In the genomic region with DNA sequence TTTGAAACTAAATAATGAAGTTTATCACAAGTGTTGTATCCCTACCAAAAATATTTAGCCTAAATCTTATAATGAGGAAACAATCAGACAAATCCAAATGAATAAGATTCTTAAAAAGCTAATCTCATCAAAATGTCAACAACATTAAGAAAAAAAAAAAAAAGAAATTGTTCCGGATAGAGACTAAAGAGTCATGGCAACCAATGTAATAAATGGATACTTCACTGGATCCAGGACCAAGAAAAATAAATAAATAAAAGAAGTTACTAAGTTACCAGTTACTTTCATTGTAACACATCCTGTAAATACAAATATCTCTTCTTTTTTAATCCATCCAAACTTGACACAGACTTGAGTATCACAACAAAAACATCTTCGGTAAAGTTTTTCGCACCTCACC, we compare ENCODE assay signal across 8 cellular contexts. TPM values are rescaled to one million over a fixed set of nuclear protein-coding genes. Genes with fewer than 3 reads are reported as not detected.
A peak's percentile ranks its signal among the peaks of the same experiment; 100 is the strongest.
DNase-seq lines count a peak whose midpoint lies in the region; ATAC-seq and TF ChIP-seq lines count a peak whose summit lies in the region.

No MANE protein-coding gene starts in this region.

- ATAC-seq in naive B cell (ENCODE audit: low read depth in 2 of 2) (no peak), HG03342 (IDR thresholded peaks at IDR 0.05; ENCODE audit: unreplicated experiment) (no peak), GM18517 (IDR thresholded peaks at IDR 0.05; ENCODE audit: unreplicated experiment) (no peak)

- H3K27ac ChIP-seq in Karpas-422 (ENCODE audit: low read length) (peak overlapping the region; percentile 89), colonic mucosa (peak overlapping the region; percentile 84)

- peaks cover 46% of the 10 kb centered on the region for H3K4me1 ChIP-seq in Karpas-422 (ENCODE audit: low read length)
- H3K4me1 ChIP-seq in colonic mucosa: no peaks in the 10 kb centered on the region

- H3K27ac Mint-ChIP-seq in naive B cell: peak overlapping the region; percentile 98 to 100 (median 100)

- peak overlapping the region; percentile 84 for H3K4me2 ChIP-seq in Karpas-422 (ENCODE audit: low read depth, low read length, poor library complexity, severe bottlenecking)

- POLR2A ChIA-PET in BJ (lab: Charles Lee): no interaction called here

- peak overlapping the region; percentile 98 to 100 (median 99) for H3K4me3 Mint-ChIP-seq in naive B cell

- intact Hi-C loops in colonic mucosa (cut with DNase I): no loop called here

- H3K9me3 Mint-ChIP-seq in naive B cell: no peaks in the 10 kb centered on the region

- no peaks in the 10 kb centered on the region for H3K9me2 ChIP-seq in Karpas-422 (replicated peaks; ENCODE audit: insufficient read depth, low read length)

- no peaks in the 10 kb centered on the region for H3K27me3 ChIP-seq in BJ (ENCODE audit: control insufficient read depth, insufficient read depth, low read length)
- H3K27me3 ChIP-seq in Karpas-422 (ENCODE audit: low read length): no peaks in the 10 kb centered on the region
- H3K27me3 ChIP-seq in colonic mucosa: no peaks in the 10 kb centered on the region

- H3K4me3 ChIP-seq in BJ (ENCODE audit: low read depth, low read length): peak overlapping the region; percentile 72
- H3K4me3 ChIP-seq in Karpas-422 (ENCODE audit: low read length): peak overlapping the region; percentile 88
- H3K4me3 ChIP-seq in colonic mucosa: peak overlapping the region; percentile 78

- peak overlapping the region; percentile 54; the same call in 1 of the 2 replicates for H2AFZ ChIP-seq in Karpas-422 (ENCODE audit: low read length)

- H3K9ac ChIP-seq in Karpas-422 (ENCODE audit: low read length) (peak overlapping the region; percentile 90), colonic mucosa (ENCODE audit: low read depth in 2 of 2, low read length in 2 of 2) (peak overlapping the region; percentile 72 to 87)

- H4K20me1 ChIP-seq in Karpas-422 (ENCODE audit: insufficient read depth, low read depth, low read length): no peaks in the 10 kb centered on the region

- TF ChIP-seq CTCF in BJ (IDR thresholded peaks at IDR 0.05; ENCODE audit: insufficient read depth, low read depth, low read length) (no peak), colonic mucosa (IDR thresholded peaks at IDR 0.05) (no peak)

- peaks cover 84% of the 10 kb centered on the region for H3K79me2 ChIP-seq in Karpas-422 (ENCODE audit: low read length)

- H3K36me3 ChIP-seq in BJ (ENCODE audit: control insufficient read depth, insufficient read depth, low read length) (peaks cover 5% of the 10 kb centered on the region; the same call in 1 of the 2 replicates), Karpas-422 (ENCODE audit: insufficient read depth, low read length) (peaks cover 34% of the 10 kb centered on the region), colonic mucosa (no peaks in the 10 kb centered on the region)

- DNase-seq in BJ (ENCODE audit: low read depth) (no peak), Karpas-422 (peak; percentile 66), colonic mucosa (no peak), naive B cell (no peak), superior temporal gyrus (ENCODE audit: extremely low spot score) (no peak)
- DNase-seq in effector CD4-positive, alpha-beta T cell: no peak

- H3K4me1 Mint-ChIP-seq in naive B cell: peaks cover 27 to 58% (median 39%) of the 10 kb centered on the region in 3 donors

- CTCF ChIA-PET in BJ (lab: Yijun Ruan, JAX): no interaction called here

- H3K9me3 ChIP-seq in Karpas-422 (ENCODE audit: low read length) (no peaks in the 10 kb centered on the region), colonic mucosa (no peaks in the 10 kb centered on the region)

- no peaks in the 10 kb centered on the region for H3K27me3 Mint-ChIP-seq in naive B cell

- H3K36me3 Mint-ChIP-seq in naive B cell: peaks cover 7 to 8% of the 10 kb centered on the region in 2 donors

RNA-seq across cellular contexts. Expression of gene MRPL47, which starts 0.6 kb away (rescaled TPM):
- 23.2 and 48.5 TPM in 2 replicates for polyA plus RNA-seq in BJ (2011; rRNA removed)
- 5.9 and 7.9 TPM in 2 replicates for polyA minus RNA-seq in BJ (2011; rRNA and poly(A)+ RNA removed)
- total RNA-seq in Karpas-422 (2014; rRNA removed; shearing (Covaris generic); ENCODE audit: low replicate concordance): 37.3 and 56.1 TPM in 2 replicates
- total RNA-seq in colonic mucosa: 10 to 100 TPM; 37.3 to 46.4 TPM
- 10 to 100 TPM; 33.0 to 51.2 (median 45.7) TPM for polyA plus RNA-seq in naive B cell (ENCODE audit: low read depth in 6 of 6)

RNA-seq across cellular contexts. Expression of gene NDUFB5, which starts 0.8 kb away (rescaled TPM):
- 12.5 and 43.6 TPM in 2 replicates for polyA plus RNA-seq in BJ (2011; rRNA removed)
- polyA minus RNA-seq in BJ (2011; rRNA and poly(A)+ RNA removed): 6.5 and 10.1 TPM in 2 replicates
- 132 and 137 TPM in 2 replicates for total RNA-seq in Karpas-422 (2014; rRNA removed; shearing (Covaris generic); ENCODE audit: low replicate concordance)
- total RNA-seq in colonic mucosa: 100 to 1,000 TPM; 154 to 159 TPM
- 100 to 1,000 TPM in 1 of 6 donors, 10 to 100 TPM in 5; 52.3 to 102 (median 77.4) TPM for polyA plus RNA-seq in naive B cell (ENCODE audit: low read depth in 6 of 6)

RNA-seq across cellular contexts. Expression of gene ACTL6A, which starts 41.1 kb away (rescaled TPM):
- polyA plus RNA-seq in BJ (2011; rRNA removed): 38.6 and 64.4 TPM in 2 replicates
- 13.8 and 16.2 TPM in 2 replicates for polyA minus RNA-seq in BJ (2011; rRNA and poly(A)+ RNA removed)
- 50.9 and 68.6 TPM in 2 replicates for total RNA-seq in Karpas-422 (2014; rRNA removed; shearing (Covaris generic); ENCODE audit: low replicate concordance)
- total RNA-seq in colonic mucosa: 10 to 100 TPM; 37.2 to 49.7 TPM
- polyA plus RNA-seq in naive B cell (ENCODE audit: low read depth in 6 of 6): 10 to 100 TPM; 26.9 to 48.6 (median 31.8) TPM

RNA-seq across cellular contexts. Expression of gene USP13, which starts 49.0 kb away (rescaled TPM):
- 10.5 and 11.2 TPM in 2 replicates for polyA plus RNA-seq in BJ (2011; rRNA removed)
- 13.0 and 13.4 TPM in 2 replicates for polyA minus RNA-seq in BJ (2011; rRNA and poly(A)+ RNA removed)
- 17.5 and 22.1 TPM in 2 replicates for total RNA-seq in Karpas-422 (2014; rRNA removed; shearing (Covaris generic); ENCODE audit: low replicate concordance)
- 1 to 10 TPM; 4.3 to 6.6 TPM for total RNA-seq in colonic mucosa
- 10 to 100 TPM in 2 of 6 donors, 1 to 10 TPM in 4; 4.9 to 18.5 (median 8.3) TPM for polyA plus RNA-seq in naive B cell (ENCODE audit: low read depth in 6 of 6)
